ENCODE assay signal across 14 cellular contexts in the genomic region with DNA sequence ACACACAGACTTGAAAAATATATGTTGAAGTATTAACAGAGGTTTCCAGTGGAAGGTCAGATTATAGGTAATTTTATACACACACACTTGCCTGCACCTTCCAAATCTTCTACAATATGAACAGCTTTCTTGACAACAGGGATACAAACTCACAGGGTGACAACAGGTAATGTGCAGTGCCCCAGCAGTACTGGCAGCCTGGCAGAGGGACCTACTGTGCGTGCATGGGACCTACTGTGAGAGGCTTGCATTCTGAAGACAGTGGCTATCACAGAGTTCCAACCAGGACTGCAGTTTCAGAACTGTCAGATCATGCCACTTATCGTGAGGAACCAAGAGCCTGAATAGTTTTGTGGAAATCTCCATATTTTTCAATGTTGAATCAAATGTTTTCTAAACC.
"Had no signal": no experiment of that assay in that cellular context is flagged by ENCODE, and none has a peak within 500 bp of the region (broad histone marks: within the 10 kb centered on the region; RNA-seq: fewer than 3 reads in every experiment).

No MANE protein-coding gene starts in this region.

- H2AFZ ChIP-seq: neural progenitor cell had no signal

- H3K4me2 ChIP-seq: neural progenitor cell had no signal

- H3K4me3 ChIP-seq: ascending aorta, neural progenitor cell, testis had no signal

- H3K4me3 Mint-ChIP-seq: neural progenitor cell had no signal

- H3K27ac ChIP-seq: ascending aorta, neural progenitor cell, testis had no signal

- H3K27ac Mint-ChIP-seq: neural progenitor cell had no signal

- H3K9me3 ChIP-seq: ascending aorta, pancreas, testis had no signal

- H3K9me3 Mint-ChIP-seq: neural progenitor cell had no signal

- DNase-seq: activated CD4-positive, alpha-beta T cell treated with anti-CD3 and anti-CD28 coated beads, Interleukin-2, amount 50 U/mL, for 48 hours; activated CD4-positive, CD25-positive, alpha-beta regulatory T cell; activated CD8-positive, alpha-beta memory T cell treated with anti-CD3 and anti-CD28 coated beads, Interleukin-2, amount 50 U/mL, for 48 hours; dorsolateral prefrontal cortex; hypothalamus; kidney glomerular epithelial cell; mesendoderm; pancreas; stimulated activated CD4-positive, alpha-beta T cell treated with anti-CD3 and anti-CD28 coated beads, Interleukin-4, amount 100 ng/mL, for 1 hour; stimulated activated CD8-positive, alpha-beta memory T cell treated with anti-CD3 and anti-CD28 coated beads, Interleukin-4, amount 100 ng/mL, for 48 hours; stimulated activated naive CD8-positive, alpha-beta T cell treated with anti-CD3 and anti-CD28 coated beads, Interleukin-15, amount 100 ng/mL, for 72 hours; testis had no signal

- H3K27me3 Mint-ChIP-seq: stimulated activated naive CD8-positive, alpha-beta T cell treated with anti-CD3 and anti-CD28 coated beads, Interleukin-15, amount 100 ng/mL, for 72 hours had no signal

- ATAC-seq: pancreas; stimulated activated naive CD8-positive, alpha-beta T cell treated with anti-CD3 and anti-CD28 coated beads, Interleukin-15, amount 100 ng/mL, for 72 hours had no signal
